In the genomic region with DNA sequence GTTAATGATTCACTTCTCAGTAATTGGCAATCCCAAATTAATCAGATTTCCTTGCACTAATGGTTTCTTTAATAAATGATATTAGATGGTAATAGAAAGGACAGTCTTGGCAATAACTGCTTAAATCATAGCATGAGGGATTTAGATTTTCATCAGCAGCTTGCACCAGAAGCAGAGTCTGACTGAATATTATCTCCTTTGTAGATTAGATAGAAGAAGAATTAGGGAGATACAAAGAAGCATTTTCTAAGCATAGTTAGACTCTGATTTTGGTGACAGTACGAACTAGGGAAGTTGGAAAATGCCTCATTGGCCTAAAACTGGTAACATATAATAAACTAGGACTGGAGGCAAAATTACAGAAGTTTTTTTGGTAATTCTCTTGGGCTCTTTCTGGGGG, we compare ENCODE assay signal across 29 cellular contexts.
"Had no signal": no experiment of that assay in that cellular context is flagged by ENCODE, and none has a peak within 500 bp of the region (broad histone marks: within the 10 kb centered on the region; RNA-seq: fewer than 3 reads in every experiment).

No MANE protein-coding gene starts in this region.

- ATAC-seq: gastrocnemius medialis; left ventricle myocardium superior; naive thymus-derived CD8-positive, alpha-beta T cell; right cardiac atrium had no signal

- H3K4me3 ChIP-seq: colonic mucosa, gastrocnemius medialis, neural progenitor cell, spleen, suprapubic skin, tibial artery had no signal

- H3K9ac ChIP-seq: neural progenitor cell had no signal

- H2AFZ ChIP-seq: neural progenitor cell had no signal

- H3K4me3 Mint-ChIP-seq: activated naive CD4-positive, alpha-beta T cell treated with anti-CD3 and anti-CD28 coated beads, Interleukin-2, amount 10 ng/mL, durations not matched to agents 7 days and 5 days; activated naive CD8-positive, alpha-beta T cell treated with anti-CD3 and anti-CD28 coated beads, Interleukin-2, amount 10 ng/mL, durations not matched to agents 7 days and 5 days; naive thymus-derived CD8-positive, alpha-beta T cell; neural progenitor cell; T-helper 1 cell treated with Interleukin-12 subunit alpha and Interleukin-12 subunit beta and Interleukin-4 antibody, amounts not matched to agents 30 μg/mL and 1 μg/mL, for 36 hours had no signal

- H3K27ac Mint-ChIP-seq: activated naive CD4-positive, alpha-beta T cell treated with anti-CD3 and anti-CD28 coated beads, Interleukin-2, amount 10 ng/mL, durations not matched to agents 7 days and 5 days; activated naive CD8-positive, alpha-beta T cell treated with anti-CD3 and anti-CD28 coated beads, Interleukin-2, amount 10 ng/mL, durations not matched to agents 7 days and 5 days; naive thymus-derived CD8-positive, alpha-beta T cell; neural progenitor cell; T-helper 1 cell treated with Interleukin-12 subunit alpha and Interleukin-12 subunit beta and Interleukin-4 antibody, amounts not matched to agents 30 μg/mL and 1 μg/mL, for 36 hours had no signal

- H3K4me1 ChIP-seq: colonic mucosa, neural progenitor cell had no signal

- H3K4me2 ChIP-seq: neural progenitor cell had no signal

- H3K36me3 ChIP-seq: colonic mucosa, gastrocnemius medialis, neural progenitor cell, spleen, suprapubic skin, tibial artery had no signal

- H3K27ac ChIP-seq: colonic mucosa, neural progenitor cell, spleen, tibial artery, VCaP had no signal

- H3K27me3 Mint-ChIP-seq: activated naive CD8-positive, alpha-beta T cell treated with anti-CD3 and anti-CD28 coated beads, Interleukin-2, amount 10 ng/mL, durations not matched to agents 7 days and 5 days had no signal

- H3K27me3 ChIP-seq: colonic mucosa, gastrocnemius medialis, neural progenitor cell, spleen, suprapubic skin, tibial artery had no signal

- H3K4me1 Mint-ChIP-seq: neural progenitor cell had no signal

- H3K36me3 Mint-ChIP-seq: activated naive CD4-positive, alpha-beta T cell treated with anti-CD3 and anti-CD28 coated beads, Interleukin-2, amount 10 ng/mL, durations not matched to agents 7 days and 5 days; activated naive CD8-positive, alpha-beta T cell treated with anti-CD3 and anti-CD28 coated beads, Interleukin-2, amount 10 ng/mL, durations not matched to agents 7 days and 5 days; naive thymus-derived CD8-positive, alpha-beta T cell; neural progenitor cell had no signal

- H3K9me3 ChIP-seq: colonic mucosa, gastrocnemius medialis, spleen, suprapubic skin, tibial artery had no signal

- H3K9me3 Mint-ChIP-seq: activated naive CD4-positive, alpha-beta T cell treated with anti-CD3 and anti-CD28 coated beads, Interleukin-2, amount 10 ng/mL, durations not matched to agents 7 days and 5 days; activated naive CD8-positive, alpha-beta T cell treated with anti-CD3 and anti-CD28 coated beads, Interleukin-2, amount 10 ng/mL, durations not matched to agents 7 days and 5 days; naive thymus-derived CD8-positive, alpha-beta T cell; neural progenitor cell; T-helper 1 cell treated with Interleukin-12 subunit alpha and Interleukin-12 subunit beta and Interleukin-4 antibody, amounts not matched to agents 30 μg/mL and 1 μg/mL, for 36 hours had no signal

- DNase-seq: activated CD4-positive, alpha-beta T cell treated with anti-CD3 and anti-CD28 coated beads for 4 hours; activated CD4-positive, alpha-beta T cell treated with anti-CD3 and anti-CD28 coated beads, Interleukin-2, amount 50 U/mL, for 4 hours; activated gamma-delta T cell; activated naive CD4-positive, alpha-beta T cell treated with anti-CD3 and anti-CD28 coated beads, Interleukin-2, amount 10 ng/mL, durations not matched to agents 7 days and 5 days; activated naive CD8-positive, alpha-beta T cell treated with anti-CD3 and anti-CD28 coated beads, Interleukin-2, amount 10 ng/mL, durations not matched to agents 7 days and 5 days; activated T-cell treated with anti-CD3 and anti-CD28 coated beads for 4 hours; amniotic stem cell; colonic mucosa; effector CD8-positive, alpha-beta T cell; gastrocnemius medialis; islet precursor cell; left ventricle myocardium superior; mammary epithelial cell; midbrain; naive thymus-derived CD8-positive, alpha-beta T cell; occipital lobe; right cardiac atrium; spleen; stimulated activated naive CD4-positive, alpha-beta T cell; SW 1271; T-helper 9 cell; tibial artery had no signal

- FAIRE-seq: bronchial epithelial cell, endometrium, TTC549 had no signal
